ENCODE assay signal across 8 cellular contexts in the genomic region with DNA sequence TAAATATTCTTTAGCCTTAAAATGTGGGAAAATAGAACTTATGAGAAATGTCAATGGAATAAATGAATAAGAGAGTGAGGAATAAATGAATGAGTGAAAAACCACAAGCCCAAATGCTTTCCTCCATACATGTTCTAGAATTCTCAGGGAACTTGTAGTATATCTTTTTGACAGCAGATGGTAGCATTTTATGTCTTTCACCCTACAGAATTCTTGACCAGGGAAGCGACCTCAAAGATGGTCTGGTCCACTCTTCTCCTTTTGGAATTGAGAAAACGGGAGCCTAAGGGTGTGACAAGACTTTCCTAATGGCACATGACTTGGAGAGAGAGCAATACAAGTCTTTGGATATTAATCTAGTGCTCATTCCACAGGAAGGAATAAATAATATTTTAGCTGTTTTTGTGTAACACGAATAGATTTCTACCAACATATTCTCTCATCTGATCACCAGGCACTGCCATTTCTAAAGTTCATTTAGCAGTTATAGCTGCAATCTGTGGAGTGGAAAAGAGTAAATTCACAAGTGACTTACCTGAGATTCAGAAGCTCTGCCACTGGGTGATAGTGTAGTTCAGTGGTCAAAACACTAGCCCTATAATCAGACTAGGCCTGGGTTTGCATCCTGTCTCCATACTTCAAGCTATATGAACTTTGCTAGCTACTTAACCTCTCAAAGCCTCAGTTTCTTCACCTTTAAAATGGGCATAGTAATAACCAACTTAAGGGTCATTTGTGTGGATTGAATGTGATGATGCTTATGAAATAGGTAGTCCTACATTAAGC. TPM values are rescaled to one million over a fixed set of nuclear protein-coding genes. Genes with fewer than 3 reads are reported as not detected.
DNase-seq lines count a peak whose midpoint lies in the region; ATAC-seq, FAIRE-seq and TF ChIP-seq lines count a peak whose summit lies in the region.

No MANE protein-coding gene starts in this region.

- TF ChIP-seq POLR2A in H1 (IDR thresholded peaks at IDR 0.05; ENCODE audit: control extremely low read depth in 1 of 2, low read depth in 2 of 2, low read length in 2 of 2) = no peak

- H3K36me3 ChIP-seq in CD4-positive, alpha-beta memory T cell (ENCODE audit: insufficient read depth, low read length) = no peaks in the 10 kb centered on the region
- no peaks in the 10 kb centered on the region for H3K36me3 ChIP-seq in PC-3 (ENCODE audit: low read depth, low read length)
- H3K36me3 ChIP-seq in H1 (ENCODE audit: control insufficient read depth in 2 of 4, insufficient read depth in 4 of 4, low read length in 3 of 4) = no peaks in the 10 kb centered on the region

- WGBS in H1 (ENCODE audit: extremely low coverage in 1 of 2, insufficient coverage in 1 of 2, insufficient read length in 1 of 2, insufficient replicate concordance in 2 of 2, low coverage in 1 of 2, low lambda C conversion rate in 2 of 2, missing lambda C conversion rate in 1 of 2), 2 experiments = 50% methylated on average over 3 of the region's 3 CpGs; no CpG with 5 or more reads in 1 of the 2 experiments

- TF ChIP-seq EP300 in H1 (IDR thresholded peaks at IDR 0.05; ENCODE audit: borderline replicate concordance in 1 of 2, low read depth in 2 of 2, low read length in 2 of 2) = no peak

- no peak overlapping the region for H3K56ac ChIP-seq in H1 (replicated peaks; ENCODE audit: insufficient read length, low read depth, low read length)

- no peak overlapping the region for H2AK5ac ChIP-seq in H1 (ENCODE audit: low read depth, low read length)

- H3K23me2 ChIP-seq in H1 (ENCODE audit: low read depth, low read length) = no peaks in the 10 kb centered on the region; the same call in 1 of the 2 replicates

- no peaks in the 10 kb centered on the region for H3K9me2 ChIP-seq in PC-3 (replicated peaks; ENCODE audit: low read length)

- no peaks in the 10 kb centered on the region for H3K79me2 ChIP-seq in PC-3 (ENCODE audit: low read length)
- no peaks in the 10 kb centered on the region for H3K79me2 ChIP-seq in H1 (ENCODE audit: control insufficient read depth in 1 of 2, insufficient read depth in 2 of 2, low read length in 2 of 2)

- H4K91ac ChIP-seq in H1 (replicated peaks; ENCODE audit: insufficient read length, low read length) = no peak overlapping the region

- H3K27me3 Mint-ChIP-seq in CD4-positive, alpha-beta memory T cell = no peaks in the 10 kb centered on the region
- H3K27me3 Mint-ChIP-seq in nephron (ENCODE audit: low read depth) = peaks cover 12% of the 10 kb centered on the region

- H2BK12ac ChIP-seq in H1 (ENCODE audit: low read depth, low read length) = no peak overlapping the region

- no peak overlapping the region for H2BK20ac ChIP-seq in H1 (ENCODE audit: low read length)

- H3K36me3 Mint-ChIP-seq in CD4-positive, alpha-beta memory T cell = no peaks in the 10 kb centered on the region
- no peaks in the 10 kb centered on the region for H3K36me3 Mint-ChIP-seq in nephron (ENCODE audit: low read depth)

- H3K27me3 ChIP-seq in CD4-positive, alpha-beta memory T cell (ENCODE audit: insufficient read depth, low read length) = no peaks in the 10 kb centered on the region
- peaks cover 39% of the 10 kb centered on the region for H3K27me3 ChIP-seq in PC-3 (ENCODE audit: low read length)
- no peaks in the 10 kb centered on the region for H3K27me3 ChIP-seq in H1 (replicated peaks in 1 of 4; ENCODE audit: control insufficient read depth in 3 of 4, extremely low read depth in 1 of 4, insufficient read depth in 3 of 4, low read length in 3 of 4)

- H3K4ac ChIP-seq in H1 (replicated peaks; ENCODE audit: insufficient read length, low read depth, low read length) = no peak overlapping the region

- peak; percentile 78 for TF ChIP-seq CTCF in PC-3 (conservative IDR thresholded peaks at IDR 0.05; ENCODE audit: low read depth, low read length)
- TF ChIP-seq CTCF in H1 (IDR thresholded peaks at IDR 0.05; ENCODE audit: control extremely low read depth in 1 of 3, insufficient read depth in 1 of 3, low read depth in 1 of 3, low read length in 3 of 3) = peak in 2 of 3 experiments; percentile 46 to 49; a peak in 2 of 4 replicates
- peak; percentile 21 to 37 (median 36) for TF ChIP-seq CTCF in nephron (IDR thresholded peaks at IDR 0.05; ENCODE audit: unreplicated experiment in 3 of 3)

- H3K14ac ChIP-seq in H1 (ENCODE audit: insufficient read length) = no peak overlapping the region

- intact Hi-C loops in CD4-positive, alpha-beta memory T cell (cut with micrococcal nuclease) = loop anchor here (1.0 kb wide), 5 partner anchors 15 to 208 kb away; a partner anchor contains a TSS
- intact Hi-C loops in PC-3 (cut with micrococcal nuclease) = loop anchor here (1.0 to 2.0 kb wide), 3 partner anchors 50 to 208 kb away; no protein-coding TSS in a partner anchor

- H3K4me2 ChIP-seq in PC-3 (ENCODE audit: low read length) = no peak overlapping the region
- no peak overlapping the region for H3K4me2 ChIP-seq in H1 (ENCODE audit: insufficient read depth in 1 of 2, low read depth in 2 of 2, low read length in 2 of 2)

- H2BK15ac ChIP-seq in H1 (ENCODE audit: low read length) = no peak overlapping the region

- no peak overlapping the region for H3K18ac ChIP-seq in H1 (ENCODE audit: extremely low read depth, low read length)

- POLR2A ChIA-PET in CD4-positive, alpha-beta memory T cell (lab: Charles Lee; ENCODE audit: partially characterized antibody) = interaction anchor here (0.8 to 7.7 kb wide), 17 partner anchors 9 to 293 kb away, joined by 3 to 216 read pairs (median 8); a partner anchor contains a TSS
- POLR2A ChIA-PET in PC-3 (lab: Charles Lee; ENCODE audit: unreplicated experiment) = no interaction called here
- POLR2A ChIA-PET in H1 (lab: Charles Lee; ENCODE audit: partially characterized antibody) = no interaction called here

- H3F3A ChIP-seq in PC-3 (ENCODE audit: low read length, unreplicated experiment) = no peaks in the 10 kb centered on the region

- no peak overlapping the region for H4K5ac ChIP-seq in H1 (ENCODE audit: insufficient read length, low read depth, low read length)

- TF ChIP-seq RAD21 in H1 (IDR thresholded peaks at IDR 0.05 in 1 of 2, conservative IDR thresholded peaks at IDR 0.05 in 1 of 2; ENCODE audit: low read depth in 2 of 2, low read length in 2 of 2) = peak; percentile 74 to 75

- no peak overlapping the region for H3K23ac ChIP-seq in H1 (ENCODE audit: insufficient read length)

- no TSS peak for BruUV-seq in PC-3 (replicated peaks; lab: Mats Ljungman, UMichigan)

- FAIRE-seq in H1 (lab: Jason Lieb, UNC) = no peak

- H3K4me3 ChIP-seq in CD4-positive, alpha-beta memory T cell (ENCODE audit: low read length in 2 of 2) = no peak overlapping the region
- H3K4me3 ChIP-seq in PC-3 (ENCODE audit: low read length) (no peak overlapping the region), H1 (ENCODE audit: extremely low read depth in 1 of 4, insufficient read depth in 2 of 4, low read depth in 3 of 4, low read length in 4 of 4) (no peak overlapping the region)

- no peak overlapping the region for H2BK120ac ChIP-seq in H1 (replicated peaks; ENCODE audit: low read depth, low read length)

- peaks cover 0 to 4% (median 0%) of the 10 kb centered on the region in 8 donors for H3K9me3 Mint-ChIP-seq in CD4-positive, alpha-beta memory T cell
- no peaks in the 10 kb centered on the region for H3K9me3 Mint-ChIP-seq in nephron

- no peaks in the 10 kb centered on the region for H3K79me1 ChIP-seq in H1 (ENCODE audit: low read depth, low read length)

- CTCF ChIA-PET in CD4-positive, alpha-beta memory T cell (lab: Charles Lee; ENCODE audit: partially characterized antibody) = interaction anchor here (0.9 to 4.9 kb wide), 45 partner anchors 9 to 208 kb away, joined by 3 to 246 read pairs (median 7); a partner anchor contains a TSS
- CTCF ChIA-PET in PC-3 (lab: Charles Lee) = interaction anchor here (0.9 to 1.2 kb wide), 2 partner anchors 111 to 208 kb away, joined by 4 to 9 read pairs; no protein-coding TSS in a partner anchor
- CTCF ChIA-PET in H1 (lab: Charles Lee; ENCODE audit: partially characterized antibody) = interaction anchor here (0.7 to 4.3 kb wide), 36 partner anchors 9 to 298 kb away, joined by 3 to 45 read pairs (median 5); a partner anchor contains a TSS

- peaks cover 38 to 58% (median 49%) of the 10 kb centered on the region in 4 donors for H3K4me1 Mint-ChIP-seq in CD4-positive, alpha-beta memory T cell
- H3K4me1 Mint-ChIP-seq in nephron = no peaks in the 10 kb centered on the region

- ATAC-seq in GM19395 (IDR thresholded peaks at IDR 0.05; ENCODE audit: unreplicated experiment) (peak; percentile 65), PC-3 (peak; percentile 76), HG02973 (IDR thresholded peaks at IDR 0.05; ENCODE audit: unreplicated experiment) (no peak)

- H3K9ac ChIP-seq in PC-3 (ENCODE audit: low read length) (no peak overlapping the region), H1 (replicated peaks in 1 of 4; ENCODE audit: extremely low read depth in 1 of 4, low read depth in 3 of 4, low read length in 3 of 4) (no peak overlapping the region)

- H2BK5ac ChIP-seq in H1 (ENCODE audit: low read depth, low read length) = no peak overlapping the region

- H3K27ac Mint-ChIP-seq in CD4-positive, alpha-beta memory T cell = peak overlapping the region; percentile 39 to 86 (median 67)
- no peak overlapping the region for H3K27ac Mint-ChIP-seq in nephron

- no peak overlapping the region for H4K8ac ChIP-seq in H1 (ENCODE audit: extremely low read depth, insufficient read depth, low read length)

- no peaks in the 10 kb centered on the region for H3K9me3 ChIP-seq in CD4-positive, alpha-beta memory T cell (ENCODE audit: control insufficient read depth in 1 of 2, low read length in 2 of 2)
- no peaks in the 10 kb centered on the region for H3K9me3 ChIP-seq in PC-3 (ENCODE audit: low read length)
- H3K9me3 ChIP-seq in H1 (ENCODE audit: insufficient read depth in 2 of 2, low read depth in 1 of 2, low read length in 1 of 2) = no peaks in the 10 kb centered on the region

- H3K27ac ChIP-seq in CD4-positive, alpha-beta memory T cell (ENCODE audit: low read depth, low read length) = no peak overlapping the region
- H3K27ac ChIP-seq in PC-3 (ENCODE audit: low read length) (no peak overlapping the region), H1 (ENCODE audit: low read depth, low read length) (no peak overlapping the region)

- no peak overlapping the region for H2AFZ ChIP-seq in PC-3 (ENCODE audit: low read length)
- no peak overlapping the region for H2AFZ ChIP-seq in H1 (ENCODE audit: low read length)

- H4K20me1 ChIP-seq in PC-3 (ENCODE audit: low read length) (no peaks in the 10 kb centered on the region), H1 (replicated peaks in 1 of 2; ENCODE audit: control insufficient read depth in 1 of 2, insufficient read depth in 2 of 2, low read length in 2 of 2) (no peaks in the 10 kb centered on the region)

- peak overlapping the region in 4 of 8 donors; percentile 15 to 66 (median 20) for H3K4me3 Mint-ChIP-seq in CD4-positive, alpha-beta memory T cell
- no peak overlapping the region for H3K4me3 Mint-ChIP-seq in nephron

- DNase-seq in CD4-positive, alpha-beta memory T cell = peak in 4 of 5 donors; percentile 21 to 34 (median 30)
- DNase-seq in PC-3 = peak; percentile 74
- DNase-seq in H1 (ENCODE audit: low read depth in 1 of 2, low spot score in 2 of 2) = no peak
- no peak for DNase-seq in activated CD8-positive, alpha-beta memory T cell treated with anti-CD3 and anti-CD28 coated beads for 24 hours
- DNase-seq in ureter (ENCODE audit: low spot score) = no peak

- peaks cover 53% of the 10 kb centered on the region for H3K4me1 ChIP-seq in CD4-positive, alpha-beta memory T cell (ENCODE audit: insufficient read depth, low read length)
- H3K4me1 ChIP-seq in PC-3 (ENCODE audit: insufficient read depth, low read length) (no peaks in the 10 kb centered on the region), H1 (replicated peaks in 1 of 4; ENCODE audit: control insufficient read depth in 3 of 4, insufficient read depth in 4 of 4, low read length in 3 of 4) (no peaks in the 10 kb centered on the region)

RNA-seq across cellular contexts. Expression of a gene that starts 15.0 kb away (rescaled TPM):
- 1 to 10 TPM; 4.9 to 6.1 TPM for total RNA-seq in CD4-positive, alpha-beta memory T cell
- polyA plus RNA-seq in CD4-positive, alpha-beta memory T cell = 1 to 10 TPM; 1.4 to 3.3 TPM
- total RNA-seq in PC-3 (2014; rRNA removed) (not detected in 2 replicates), ureter (1.7 TPM)
- 0.04 TPM in 1 of 2 replicates, not detected in the other for total RNA-seq in H1 (2021; fragmentation: NEBNext Ultra II Directional; extraction: Animal tissue kit (Norgen Biotek cat#: 25700))
- 0.02 and 0.06 TPM in 2 replicates for polyA plus RNA-seq in H1 (2011; rRNA removed)
- 0.01 TPM for polyA plus RNA-seq in H1 (2011; cell fraction: cytosol; rRNA removed)
- polyA plus RNA-seq in H1 (2011; cell fraction: nucleus; rRNA removed) = 0.10 TPM
- polyA plus RNA-seq in H1 (2012, experiment 1 of 2) = 0.03 to 0.07 TPM (median 0.05 TPM) in 4 replicates
- polyA plus RNA-seq in H1 (2012, experiment 2 of 2) = not detected
- polyA plus RNA-seq in H1 (2013, experiment 1 of 2) = 0.24 TPM
- 0.11 TPM for polyA plus RNA-seq in H1 (2013, experiment 2 of 2)
- 0.03 and 0.05 TPM in 2 replicates for polyA minus RNA-seq in H1 (2011; rRNA and poly(A)+ RNA removed)
- not detected for polyA minus RNA-seq in H1 (2011; cell fraction: cytosol; rRNA and poly(A)+ RNA removed)
- 0.20 TPM for polyA minus RNA-seq in H1 (2011; cell fraction: nucleus; rRNA and poly(A)+ RNA removed)

RNA-seq across cellular contexts. Expression of a gene that starts 28.6 kb away (rescaled TPM):
- 1 to 10 TPM; 1.9 to 2.2 TPM for total RNA-seq in CD4-positive, alpha-beta memory T cell
- 1 to 10 TPM in 1 of 2 donors, not detected in 1; 1.4 TPM for polyA plus RNA-seq in CD4-positive, alpha-beta memory T cell
- total RNA-seq in PC-3 (2014; rRNA removed) (not detected in 2 replicates), ureter (24.0 TPM)
- total RNA-seq in H1 (2021; fragmentation: NEBNext Ultra II Directional; extraction: Animal tissue kit (Norgen Biotek cat#: 25700)) = not detected in 2 replicates
- not detected in 2 replicates for polyA plus RNA-seq in H1 (2011; rRNA removed)
- not detected for polyA plus RNA-seq in H1 (2011; cell fraction: cytosol; rRNA removed)
- not detected for polyA plus RNA-seq in H1 (2011; cell fraction: nucleus; rRNA removed)
- not detected in 4 replicates for polyA plus RNA-seq in H1 (2012, experiment 1 of 2)
- not detected for polyA plus RNA-seq in H1 (2012, experiment 2 of 2)
- polyA plus RNA-seq in H1 (2013, experiment 1 of 2) = not detected
- polyA plus RNA-seq in H1 (2013, experiment 2 of 2) = not detected
- not detected in 2 replicates for polyA minus RNA-seq in H1 (2011; rRNA and poly(A)+ RNA removed)
- not detected for polyA minus RNA-seq in H1 (2011; cell fraction: cytosol; rRNA and poly(A)+ RNA removed)
- not detected for polyA minus RNA-seq in H1 (2011; cell fraction: nucleus; rRNA and poly(A)+ RNA removed)

Comparison
In these comparisons a context has a peak if more than half of its experiments do, and no peak if none do; other contexts are left out.
1. DNase-seq: peak in CD4-positive, alpha-beta memory T cell (4 of 5) and PC-3 (single experiment); none in H1 (0 of 2), activated CD8-positive, alpha-beta memory T cell treated with anti-CD3 and anti-CD28 coated beads for 24 hours (single experiment) and ureter (single experiment).
2. H3K27ac Mint-ChIP-seq: peak in CD4-positive, alpha-beta memory T cell (7 of 7); none in nephron (0 of 3).
3. Peak in every context shown above with its lines, with median percentiles within 50 percentile points of each other: CTCF ChIP-seq.